9 cellular contexts compared by ENCODE assay signal in genomic region chr15:97909291-97909891, GRCh38. TPM values are rescaled to one million over a fixed set of nuclear protein-coding genes. Genes with fewer than 3 reads are reported as not detected.
DNase-seq lines count a peak whose midpoint lies in the region; ATAC-seq, FAIRE-seq and TF ChIP-seq lines count a peak whose summit lies in the region.
"Had no signal": no experiment of that assay in that cellular context is flagged by ENCODE, and none has a peak within 500 bp of the region (broad histone marks: within the 10 kb centered on the region; RNA-seq: fewer than 3 reads in every experiment).

No MANE protein-coding gene starts in this region.

- peak; percentile 2 for DNase-seq in DMS79 treated with DMSO at 0.1 percent for 48 hours (lab: John Stamatoyannopoulos, UW)
- DNase-seq in DMS79 (lab: John Stamatoyannopoulos, UW): no peak
- peak; percentile 20 for DNase-seq in GOT3 (lab: John Stamatoyannopoulos, UW)
- DNase-seq in T-helper 2 cell: peak in 3 of 5 experiments; percentile 5 to 40 (median 21)
- no peak for DNase-seq in GM12878 (ENCODE audit: low read depth, low spot score)
- peak; percentile 69 for DNase-seq in iPS-NIHi11 (ENCODE audit: low spot score)
- peak; percentile 70 for DNase-seq in stimulated activated CD4-positive, alpha-beta T cell treated with anti-CD3 and anti-CD28 coated beads, Interleukin-15, amount 100 ng/mL, for 24 hours

- SMC1A ChIA-PET in GM12878 (lab: Charles Lee; ENCODE audit: uncharacterized antibody, unreplicated experiment): no interaction called here

- ATAC-seq in GM12878: peak; percentile 75

- H3K4me3 ChIP-seq in GM12878: no peak overlapping the region
- H3K4me3 ChIP-seq: BLaER1 treated with 17β-estradiol and CSF1 and Interleukin-3, amounts not matched to agents 10 nM and 100 nM had no signal

- TF ChIP-seq EP300 in GM12878 (IDR thresholded peaks at IDR 0.05; ENCODE audit: borderline replicate concordance in 1 of 2, control insufficient read depth in 1 of 2, low read depth in 2 of 2, low read length in 2 of 2): no peak

- H3K79me2 ChIP-seq in GM12878 (ENCODE audit: control insufficient read depth, insufficient read depth, low read length): no peaks in the 10 kb centered on the region

- H3K4me2 ChIP-seq in GM12878 (ENCODE audit: control insufficient read depth, insufficient read depth): no peak overlapping the region
- H3K4me2 ChIP-seq: BLaER1 treated with 17β-estradiol and CSF1 and Interleukin-3, amounts not matched to agents 10 nM and 100 nM had no signal

- H3K27me3 ChIP-seq in GM12878 (replicated peaks in 1 of 2; ENCODE audit: control insufficient read depth in 2 of 2, insufficient read depth in 2 of 2, low read length in 1 of 2): no peaks in the 10 kb centered on the region
- H3K27me3 ChIP-seq: BLaER1 treated with 17β-estradiol and CSF1 and Interleukin-3, amounts not matched to agents 10 nM and 100 nM had no signal

- TF ChIP-seq POLR2A in GM12878 (IDR thresholded peaks at IDR 0.05; ENCODE audit: low read depth, low read length): no peak

- TF ChIP-seq CTCF in LNCAP (IDR thresholded peaks at IDR 0.05) (peak; percentile 92), GM12878 (IDR thresholded peaks at IDR 0.05 in 2 of 3, conservative IDR thresholded peaks at IDR 0.05 in 1 of 3; ENCODE audit: control insufficient read depth in 2 of 3, extremely low read depth in 1 of 3, insufficient read depth in 1 of 3, low read depth in 3 of 3, low read length in 3 of 3) (peak; percentile 65 to 75 (median 73); a peak in 5 of 6 replicates)

- POLR2A ChIA-PET in GM12878 (lab: Charles Lee): no interaction called here

- intact Hi-C loops in GM12878 (cut with micrococcal nuclease; ENCODE audit: unreplicated experiment): loop anchor here (1.0 to 10.0 kb wide), 5 partner anchors 65 to 513 kb away; no protein-coding TSS in a partner anchor

- in situ Hi-C loops in GM12878 (cut with MboI): loop anchor here (10.0 kb wide), 1 partner anchor 515 kb away; no protein-coding TSS in a partner anchor

- TF ChIP-seq RAD21 in GM12878 (IDR thresholded peaks at IDR 0.05; ENCODE audit: insufficient read depth, low read depth, low read length): peak; percentile 52

- no peaks in the 10 kb centered on the region for H3K4me1 ChIP-seq in GM12878 (ENCODE audit: control insufficient read depth, insufficient read depth, low read length)

- no TSS peak for BruUV-seq in GM12878 (replicated peaks; lab: Mats Ljungman, UMichigan)

- no peaks in the 10 kb centered on the region for H4K20me1 ChIP-seq in GM12878 (ENCODE audit: control insufficient read depth, insufficient read depth)
- H4K20me1 ChIP-seq: BLaER1 treated with 17β-estradiol and CSF1 and Interleukin-3, amounts not matched to agents 10 nM and 100 nM had no signal

- RAD21 ChIA-PET in GM12878 (lab: Charles Lee; ENCODE audit: unreplicated experiment): no interaction called here

- no peaks in the 10 kb centered on the region for H3K36me3 ChIP-seq in GM12878 (ENCODE audit: control insufficient read depth in 2 of 2, insufficient read depth in 2 of 2, low read length in 1 of 2)
- H3K36me3 ChIP-seq: BLaER1 treated with 17β-estradiol and CSF1 and Interleukin-3, amounts not matched to agents 10 nM and 100 nM had no signal

- no peaks in the 10 kb centered on the region for H3K9me3 ChIP-seq in GM12878 (replicated peaks; ENCODE audit: control insufficient read depth, insufficient read depth, low read length)
- H3K9me3 ChIP-seq: BLaER1 treated with 17β-estradiol and CSF1 and Interleukin-3, amounts not matched to agents 10 nM and 100 nM had no signal

- H3K9ac ChIP-seq in GM12878 (ENCODE audit: control insufficient read depth, insufficient read depth, low read length): no peak overlapping the region
- H3K9ac ChIP-seq: BLaER1 treated with 17β-estradiol and CSF1 and Interleukin-3, amounts not matched to agents 10 nM and 100 nM had no signal

- CTCF ChIA-PET in GM12878 (lab: Yijun Ruan, JAX): interaction anchor here (1.0 to 1.3 kb wide), 3 partner anchors 176 to 386 kb away, joined by 3 to 5 read pairs (median 4); no protein-coding TSS in a partner anchor

- 1% methylated on average over 3 of the region's 3 CpGs for WGBS in GM12878 (ENCODE audit: insufficient coverage, insufficient replicate concordance, low lambda C conversion rate, missing lambda C conversion rate)

- no peak overlapping the region for H3K27ac ChIP-seq in GM12878 (ENCODE audit: control insufficient read depth, insufficient read depth)
- H3K27ac ChIP-seq: BLaER1 treated with 17β-estradiol and CSF1 and Interleukin-3, amounts not matched to agents 10 nM and 100 nM had no signal

- no peak for FAIRE-seq in GM12878 (lab: Jason Lieb, UNC)

- H2AFZ ChIP-seq in GM12878 (ENCODE audit: control insufficient read depth, low read depth, low read length): no peak overlapping the region

TF ChIP-seq in GM12878, 131 proteins besides CTCF, POLR2A, EP300 and RAD21:
- peak; percentile 67 for TF ChIP-seq SMC3 (IDR thresholded peaks at IDR 0.05; ENCODE audit: borderline replicate concordance, low read length)
- TF ChIP-seq TAF1 (IDR thresholded peaks at IDR 0.05; ENCODE audit: borderline replicate concordance, low read depth, low read length): no peak
- 0 out of 2 replicates have a peak, but pooled peaks have one; percentile 14 for TF ChIP-seq YY1 (IDR thresholded peaks at IDR 0.05; ENCODE audit: low read depth, low read length)

RNA-seq across cellular contexts. Expression of gene ARRDC4, which starts 51.1 kb away (rescaled TPM):
- total RNA-seq in GM12878 (2013; cell fraction: nucleolus; rRNA removed): not detected in 2 replicates
- total RNA-seq in GM12878 (2014; rRNA removed) (0.05 and 0.06 TPM in 2 replicates), GM12878 (2014; rRNA removed; fragmentation: Illumina TruSeq; extraction: Trizol) (0.09 TPM in 2 replicates), GM12878 (2021) (0.10 and 0.11 TPM in 2 replicates)
- not detected for polyA plus RNA-seq in GM12878 (2011; ENCODE audit: low read depth)
- polyA plus RNA-seq in GM12878 (2011; rRNA removed) (0.54 and 0.92 TPM in 2 replicates), GM12878 (2014; fragmentation: Illumina TruSeq; extraction: Trizol) (0.07 TPM in 1 of 2 replicates, not detected in the other), GM12878 (2014; fragmentation: Nextera tagmentation; extraction: Ambion mirVana) (under 1 TPM; 0.05 to 0.07 TPM), GM12878 (2014; rRNA removed) (0.08 TPM in 1 of 2 replicates, not detected in the other), GM12878 (2016; fragmentation: Nextera tagmentation; extraction: Ambion mirVana) (under 1 TPM; 0.03 to 0.07 TPM)
- polyA plus RNA-seq in GM12878 (2011; cell fraction: cytosol; rRNA removed): 0.20 and 0.28 TPM in 2 replicates
- 0.51 and 0.81 TPM in 2 replicates for polyA plus RNA-seq in GM12878 (2011; cell fraction: nucleus; rRNA removed)
- 0.05 TPM in 1 of 2 replicates, not detected in the other for polyA plus RNA-seq in GM12878 (2012)
- polyA minus RNA-seq in GM12878 (2011; rRNA and poly(A)+ RNA removed): 0.15 and 0.21 TPM in 2 replicates
- polyA minus RNA-seq in GM12878 (2011; cell fraction: cytosol; rRNA and poly(A)+ RNA removed): not detected in 2 replicates
- 0.29 and 0.36 TPM in 2 replicates for polyA minus RNA-seq in GM12878 (2011; cell fraction: nucleus; rRNA and poly(A)+ RNA removed)

Comparison
In these comparisons a context has a peak if more than half of its experiments do, and no peak if none do; other contexts are left out.
1. DNase-seq: peak in DMS79 treated with DMSO at 0.1 percent for 48 hours (single experiment), GOT3 (single experiment), T-helper 2 cell (3 of 5), iPS-NIHi11 (single experiment) and stimulated activated CD4-positive, alpha-beta T cell treated with anti-CD3 and anti-CD28 coated beads, Interleukin-15, amount 100 ng/mL, for 24 hours (single experiment); none in DMS79 (single experiment) and GM12878 (single experiment).